In the genomic region with DNA sequence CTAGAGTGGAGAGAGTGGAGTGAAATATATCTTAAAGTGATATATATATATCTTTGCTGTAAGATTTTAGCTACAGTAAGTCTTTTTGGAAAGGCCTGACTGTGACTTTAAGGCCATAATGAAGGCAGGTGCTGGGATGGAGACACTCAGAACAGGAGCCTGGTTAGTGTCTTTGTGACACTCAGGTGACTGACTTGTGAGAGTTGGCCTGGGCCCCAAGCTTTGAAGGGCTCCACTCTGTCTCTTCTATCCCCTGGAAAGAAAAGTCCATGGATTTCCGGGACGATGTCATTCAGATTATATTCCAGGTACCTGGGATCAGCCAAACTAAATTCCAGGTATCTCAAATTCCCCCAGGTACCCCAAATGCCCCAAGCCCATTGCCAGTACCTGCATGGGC, we compare ENCODE assay signal across 20 cellular contexts.
DNase-seq lines count a peak whose midpoint lies in the region; ATAC-seq and TF ChIP-seq lines count a peak whose summit lies in the region.
"Had no signal": no experiment of that assay in that cellular context is flagged by ENCODE, and none has a peak within 500 bp of the region (broad histone marks: within the 10 kb centered on the region; RNA-seq: fewer than 3 reads in every experiment).

No MANE protein-coding gene starts in this region.

- no peak overlapping the region for H3K4me3 ChIP-seq in left ventricle myocardium inferior
- no peak overlapping the region for H3K4me3 ChIP-seq in BE2C (ENCODE audit: low read depth, low read length)
- H3K4me3 ChIP-seq: BLaER1 treated with 17β-estradiol and CSF1 and Interleukin-3, amounts not matched to agents 10 nM and 100 nM; GM12878; GM23338 had no signal

- peak; percentile 66 for ATAC-seq in Right ventricle myocardium inferior
- ATAC-seq in T-helper 17 cell, result no peak
- ATAC-seq: GM12878, GM23338, HCT116 had no signal

- H3K4me1 ChIP-seq in left ventricle myocardium inferior, result peaks cover 22% of the 10 kb centered on the region
- H3K4me1 ChIP-seq in BE2C, result no peaks in the 10 kb centered on the region
- H3K4me1 ChIP-seq: BLaER1 treated with 17β-estradiol and CSF1 and Interleukin-3, amounts not matched to agents 10 nM and 100 nM had no signal

- no peak for TF ChIP-seq CTCF in left ventricle myocardium inferior (IDR thresholded peaks at IDR 0.05; ENCODE audit: borderline replicate concordance)
- TF ChIP-seq CTCF in BE2C (IDR thresholded peaks at IDR 0.05; ENCODE audit: low read depth, low read length), result no peak

- peaks cover 4% of the 10 kb centered on the region for H3K4me1 Mint-ChIP-seq in T-helper 17 cell
- H3K4me1 Mint-ChIP-seq: B cell; CD14-positive monocyte; CD8-positive, alpha-beta memory T cell had no signal

- DNase-seq in Right ventricle myocardium inferior (ENCODE audit: missing footprints) (no peak), cardiac septum (ENCODE audit: low spot score) (no peak), SK-N-DZ (ENCODE audit: low spot score) (peak; percentile 9), left ventricle myocardium inferior (peak; percentile 37), T-helper 17 cell (no peak), BE2C (no peak)
- DNase-seq: CD4-positive, alpha-beta T cell; CD8-positive, alpha-beta memory T cell; DMS 273 treated with DMSO at 0.1 percent for 48 hours; DMS79; EL; GDM1; H9 had no signal

- H3K27me3 Mint-ChIP-seq in T-helper 17 cell, result peaks cover 20% of the 10 kb centered on the region

- H3K4me3 Mint-ChIP-seq in T-helper 17 cell, result no peak overlapping the region
- H3K4me3 Mint-ChIP-seq: B cell; CD14-positive monocyte; CD4-positive, alpha-beta T cell; CD8-positive, alpha-beta memory T cell; GM23338; H9 had no signal

- H3K36me3 Mint-ChIP-seq in T-helper 17 cell (ENCODE audit: low read depth), result peaks cover 4% of the 10 kb centered on the region
- H3K36me3 Mint-ChIP-seq: CD14-positive monocyte; CD8-positive, alpha-beta memory T cell had no signal

- H3K36me3 ChIP-seq in left ventricle myocardium inferior, result no peaks in the 10 kb centered on the region
- H3K36me3 ChIP-seq in BE2C, result no peaks in the 10 kb centered on the region
- H3K36me3 ChIP-seq: BLaER1 treated with 17β-estradiol and CSF1 and Interleukin-3, amounts not matched to agents 10 nM and 100 nM had no signal

- H3K27ac ChIP-seq in left ventricle myocardium inferior (replicated peaks), result peak overlapping the region; percentile 85
- H3K27ac ChIP-seq: 22Rv1; BLaER1 treated with 17β-estradiol and CSF1 and Interleukin-3, amounts not matched to agents 10 nM and 100 nM had no signal

- H3K9me3 ChIP-seq in left ventricle myocardium inferior (replicated peaks) (no peaks in the 10 kb centered on the region), T-helper 17 cell (ENCODE audit: control insufficient read depth, low read length, poor library complexity, severe bottlenecking) (no peaks in the 10 kb centered on the region), BE2C (no peaks in the 10 kb centered on the region)
- H3K9me3 ChIP-seq: BLaER1 treated with 17β-estradiol and CSF1 and Interleukin-3, amounts not matched to agents 10 nM and 100 nM had no signal

- H3K27me3 ChIP-seq in left ventricle myocardium inferior (ENCODE audit: low read depth) (peaks cover 4% of the 10 kb centered on the region), BE2C (no peaks in the 10 kb centered on the region)
- H3K27me3 ChIP-seq: BLaER1 treated with 17β-estradiol and CSF1 and Interleukin-3, amounts not matched to agents 10 nM and 100 nM had no signal

- no peak overlapping the region for H3K27ac Mint-ChIP-seq in T-helper 17 cell
- H3K27ac Mint-ChIP-seq: B cell; CD14-positive monocyte; CD4-positive, alpha-beta T cell; CD8-positive, alpha-beta memory T cell; GM23338; H9 had no signal

- intact Hi-C loops in Right ventricle myocardium inferior (cut with DNase I), result loop anchor here (5.0 kb wide), 2 partner anchors 106 to 121 kb away; no protein-coding TSS in a partner anchor
- intact Hi-C loops in cardiac septum (cut with DNase I), result no loop called here
- intact Hi-C loops in left ventricle myocardium inferior (cut with micrococcal nuclease), result no loop called here

Comparison
In these comparisons a context has a peak if more than half of its experiments do, and no peak if none do; other contexts are left out.
1. DNase-seq: peak in SK-N-DZ (single experiment) and left ventricle myocardium inferior (single experiment); none in Right ventricle myocardium inferior (single experiment), cardiac septum (single experiment), T-helper 17 cell (0 of 3) and BE2C (single experiment).